ENCODE assay signal across 16 cellular contexts in genomic region chr1:178933709-178934573, GRCh38.
A peak's percentile ranks its signal among the peaks of the same experiment; 100 is the strongest.
DNase-seq lines count a peak whose midpoint lies in the region; ATAC-seq and TF ChIP-seq lines count a peak whose summit lies in the region.
"Had no signal": no experiment of that assay in that cellular context is flagged by ENCODE, and none has a peak within 500 bp of the region (broad histone marks: within the 10 kb centered on the region; RNA-seq: fewer than 3 reads in every experiment).

No MANE protein-coding gene starts in this region.

- no peak for ATAC-seq in aorta (ENCODE audit: low FRiP score)
- ATAC-seq: A549, Panc1 had no signal

- no peak overlapping the region for H4K8ac ChIP-seq in neuronal stem cell (ENCODE audit: low read depth, low read length)

- no peak for TF ChIP-seq CTCF in brain (conservative IDR thresholded peaks at IDR 0.05)

- H3K4me1 Mint-ChIP-seq in activated CD4-positive, alpha-beta T cell treated with anti-CD3 and anti-CD28 coated beads, Interleukin-2, amount 10 ng/mL, durations not matched to agents 24 days and 14 days = no peaks in the 10 kb centered on the region
- peaks cover 67% of the 10 kb centered on the region for H3K4me1 Mint-ChIP-seq in brain
- H3K4me1 Mint-ChIP-seq: activated naive CD8-positive, alpha-beta T cell treated with anti-CD3 and anti-CD28 coated beads, Interleukin-2, amount 10 ng/mL, durations not matched to agents 7 days and 5 days had no signal

- no peak overlapping the region for H2AFZ ChIP-seq in neuronal stem cell (ENCODE audit: low read length)

- H2BK5ac ChIP-seq in neuronal stem cell (ENCODE audit: low read length) = no peak overlapping the region

- H3K27me3 Mint-ChIP-seq in activated CD4-positive, alpha-beta T cell treated with anti-CD3 and anti-CD28 coated beads, Interleukin-2, amount 10 ng/mL, durations not matched to agents 24 days and 14 days = no peaks in the 10 kb centered on the region
- H3K27me3 Mint-ChIP-seq in brain = no peaks in the 10 kb centered on the region

- no peak overlapping the region for H3K4me3 Mint-ChIP-seq in activated CD4-positive, alpha-beta T cell treated with anti-CD3 and anti-CD28 coated beads, Interleukin-2, amount 10 ng/mL, durations not matched to agents 24 days and 14 days
- H3K4me3 Mint-ChIP-seq in brain = no peak overlapping the region
- H3K4me3 Mint-ChIP-seq: activated naive CD8-positive, alpha-beta T cell treated with anti-CD3 and anti-CD28 coated beads, Interleukin-2, amount 10 ng/mL, durations not matched to agents 7 days and 5 days; H9 had no signal

- H3K36me3 ChIP-seq in muscle layer of colon (ENCODE audit: insufficient read depth, low read length) = no peaks in the 10 kb centered on the region
- H3K36me3 ChIP-seq in aorta (ENCODE audit: control insufficient read depth in 1 of 2, insufficient read depth in 2 of 2, low read length in 1 of 2) = no peaks in the 10 kb centered on the region
- no peaks in the 10 kb centered on the region for H3K36me3 ChIP-seq in neuronal stem cell (replicated peaks in 1 of 2; ENCODE audit: control insufficient read depth in 2 of 2, insufficient read depth in 2 of 2, low read length in 2 of 2)

- peak; percentile 28 for DNase-seq in activated CD4-positive, alpha-beta T cell treated with anti-CD3 and anti-CD28 coated beads, Interleukin-2, amount 10 ng/mL, durations not matched to agents 24 days and 14 days
- no peak for DNase-seq in activated CD4-positive, alpha-beta T cell treated with anti-CD3 and anti-CD28 coated beads, Interleukin-2, amount 50 U/mL, for 1 hour
- DNase-seq in aorta = no peak
- no peak for DNase-seq in activated T-cell treated with anti-CD3 and anti-CD28 coated beads, Interleukin-2, amount 50 U/mL, for 48 hours
- no peak for DNase-seq in OCI-M2 (lab: John Stamatoyannopoulos, UW; ENCODE audit: unreplicated experiment)
- no peak for DNase-seq in neuronal stem cell (ENCODE audit: low spot score)
- DNase-seq: activated naive CD8-positive, alpha-beta T cell treated with anti-CD3 and anti-CD28 coated beads, Interleukin-2, amount 10 ng/mL, durations not matched to agents 7 days and 5 days; H9; posterior cingulate gyrus; stimulated activated CD4-positive, alpha-beta T cell treated with anti-CD3 and anti-CD28 coated beads, Interleukin-4, amount 100 ng/mL, for 4 hours had no signal

- H3K27me3 ChIP-seq in muscle layer of colon (ENCODE audit: control insufficient read depth in 1 of 2, insufficient read depth in 2 of 2, low read length in 2 of 2) (no peaks in the 10 kb centered on the region), aorta (ENCODE audit: control insufficient read depth in 1 of 2, insufficient read depth in 2 of 2, low read length in 1 of 2) (no peaks in the 10 kb centered on the region), neuronal stem cell (ENCODE audit: control insufficient read depth in 3 of 3, insufficient read depth in 3 of 3, low read depth in 1 of 3, low read length in 3 of 3) (peaks cover 0 to 14% (median 0%) of the 10 kb centered on the region in 3 experiments)

- H3K9me3 ChIP-seq in muscle layer of colon (ENCODE audit: low read length) = no peaks in the 10 kb centered on the region
- no peaks in the 10 kb centered on the region for H3K9me3 ChIP-seq in aorta (ENCODE audit: control insufficient read depth, low read length)
- H3K9me3 ChIP-seq in neuronal stem cell (replicated peaks in 1 of 2; ENCODE audit: control insufficient read depth in 2 of 2, insufficient read depth in 1 of 2, low read depth in 1 of 2, low read length in 2 of 2) = no peaks in the 10 kb centered on the region
- H3K9me3 ChIP-seq: A549 had no signal

- peaks cover 97% of the 10 kb centered on the region for H3K4me1 ChIP-seq in muscle layer of colon (ENCODE audit: insufficient read depth, low read length)
- H3K4me1 ChIP-seq in aorta (ENCODE audit: control insufficient read depth in 1 of 2, insufficient read depth in 2 of 2, low read length in 2 of 2) = peaks cover 4 to 10% of the 10 kb centered on the region in 2 donors
- H3K4me1 ChIP-seq in neuronal stem cell (ENCODE audit: control insufficient read depth in 2 of 2, insufficient read depth in 1 of 2, low read depth in 1 of 2, low read length in 2 of 2) = peaks cover 7 to 19% of the 10 kb centered on the region in 2 donors
- H3K4me1 ChIP-seq: A549 had no signal

- no peak overlapping the region for H3K4me2 ChIP-seq in neuronal stem cell (ENCODE audit: insufficient read depth, low read length, poor library complexity, severe bottlenecking)
- H3K4me2 ChIP-seq: A549, KMS-11 had no signal

- H3K4ac ChIP-seq in neuronal stem cell (ENCODE audit: low read length) = no peak overlapping the region

- 68 to 74% methylated on average over 6 of the region's 6 CpGs for WGBS in aorta, 2 donors
- WGBS in neuronal stem cell (ENCODE audit: extremely low coverage in 2 of 2, insufficient read length in 2 of 2, insufficient replicate concordance in 1 of 2), 2 donors = no CpG with 5 or more reads among the region's 6 CpGs

- no peak overlapping the region for H3K27ac Mint-ChIP-seq in activated CD4-positive, alpha-beta T cell treated with anti-CD3 and anti-CD28 coated beads, Interleukin-2, amount 10 ng/mL, durations not matched to agents 24 days and 14 days
- peak overlapping the region in 3 of 5 experiments; percentile 43 to 69 (median 67) for H3K27ac Mint-ChIP-seq in brain
- H3K27ac Mint-ChIP-seq: activated naive CD8-positive, alpha-beta T cell treated with anti-CD3 and anti-CD28 coated beads, Interleukin-2, amount 10 ng/mL, durations not matched to agents 7 days and 5 days; H9 had no signal

- H4K91ac ChIP-seq in neuronal stem cell (ENCODE audit: low read depth, low read length, poor library complexity) = no peak overlapping the region

- H3K18ac ChIP-seq in neuronal stem cell (ENCODE audit: low read length) = no peak overlapping the region

- no peak overlapping the region for H3K14ac ChIP-seq in neuronal stem cell (ENCODE audit: low read length)

- H3K79me1 ChIP-seq in neuronal stem cell (ENCODE audit: low read depth, low read length) = no peaks in the 10 kb centered on the region

- H3K9ac ChIP-seq in muscle layer of colon (ENCODE audit: low read length) (no peak overlapping the region), neuronal stem cell (ENCODE audit: low read depth, low read length, poor library complexity) (no peak overlapping the region)
- H3K9ac ChIP-seq: KMS-11 had no signal

- no peak overlapping the region for H2BK15ac ChIP-seq in neuronal stem cell (ENCODE audit: low read length)

- no peak overlapping the region for H2BK120ac ChIP-seq in neuronal stem cell (ENCODE audit: low read depth, low read length)

- H3K23ac ChIP-seq in neuronal stem cell (ENCODE audit: low read depth, low read length, poor library complexity) = no peak overlapping the region

- intact Hi-C loops in activated CD4-positive, alpha-beta T cell treated with anti-CD3 and anti-CD28 coated beads, Interleukin-2, amount 10 ng/mL, durations not matched to agents 24 days and 14 days (cut with micrococcal nuclease) = no loop called here
- intact Hi-C loops in aorta (cut with DNase I) = no loop called here

- no peaks in the 10 kb centered on the region for H3K36me3 Mint-ChIP-seq in activated CD4-positive, alpha-beta T cell treated with anti-CD3 and anti-CD28 coated beads, Interleukin-2, amount 10 ng/mL, durations not matched to agents 24 days and 14 days (ENCODE audit: low read depth)
- no peaks in the 10 kb centered on the region for H3K36me3 Mint-ChIP-seq in brain
- H3K36me3 Mint-ChIP-seq: activated naive CD8-positive, alpha-beta T cell treated with anti-CD3 and anti-CD28 coated beads, Interleukin-2, amount 10 ng/mL, durations not matched to agents 7 days and 5 days had no signal

- H3K27ac ChIP-seq in muscle layer of colon (ENCODE audit: low read depth, low read length) (peak overlapping the region; percentile 83), aorta (ENCODE audit: low read depth in 1 of 2, low read length in 2 of 2) (peak overlapping the region; percentile 58 to 80), neuronal stem cell (replicated peaks; ENCODE audit: low read length) (no peak overlapping the region)
- H3K27ac ChIP-seq: A549, KMS-11 had no signal

- no peak overlapping the region for H2BK12ac ChIP-seq in neuronal stem cell (ENCODE audit: low read length)

- H2AK5ac ChIP-seq in neuronal stem cell (ENCODE audit: low read depth, low read length) = no peak overlapping the region

- no peak overlapping the region for H3K4me3 ChIP-seq in muscle layer of colon (ENCODE audit: low read depth in 1 of 2, low read length in 2 of 2)
- H3K4me3 ChIP-seq in aorta (ENCODE audit: low read length in 2 of 2) = no peak overlapping the region
- no peak overlapping the region for H3K4me3 ChIP-seq in neuronal stem cell (ENCODE audit: low read length in 2 of 2)
- H3K4me3 ChIP-seq: A549, lung had no signal

- H3K9me3 Mint-ChIP-seq in activated CD4-positive, alpha-beta T cell treated with anti-CD3 and anti-CD28 coated beads, Interleukin-2, amount 10 ng/mL, durations not matched to agents 24 days and 14 days = no peaks in the 10 kb centered on the region
- no peaks in the 10 kb centered on the region for H3K9me3 Mint-ChIP-seq in brain
- H3K9me3 Mint-ChIP-seq: activated naive CD8-positive, alpha-beta T cell treated with anti-CD3 and anti-CD28 coated beads, Interleukin-2, amount 10 ng/mL, durations not matched to agents 7 days and 5 days; H9 had no signal
